ENCODE assay signal across 17 cellular contexts in genomic region chr5:134536876-134537275, GRCh38. TPM values are rescaled to one million over a fixed set of nuclear protein-coding genes. Genes with fewer than 3 reads are reported as not detected.
DNase-seq lines count a peak whose midpoint lies in the region; TF ChIP-seq lines count a peak whose summit lies in the region.
"Had no signal": no experiment of that assay in that cellular context is flagged by ENCODE, and none has a peak within 500 bp of the region (broad histone marks: within the 10 kb centered on the region; RNA-seq: fewer than 3 reads in every experiment).

No MANE protein-coding gene starts in this region.

- H3K27ac Mint-ChIP-seq in T-helper 1 cell treated with Interleukin-12 subunit alpha and Interleukin-12 subunit beta and Interleukin-4 antibody, amounts not matched to agents 30 μg/mL and 1 μg/mL, for 36 hours = no peak overlapping the region
- H3K27ac Mint-ChIP-seq in activated naive CD8-positive, alpha-beta T cell treated with anti-CD3 and anti-CD28 coated beads for 36 hours = peak overlapping the region; percentile 61

- TF ChIP-seq CTCF in tibial artery (IDR thresholded peaks at IDR 0.05) = no peak

- no peak overlapping the region for H3K18ac ChIP-seq in neuronal stem cell (ENCODE audit: low read length)

- DNase-seq in T-helper 1 cell (no peak), Karpas-422 (no peak), neuronal stem cell (ENCODE audit: low spot score) (no peak), tibial artery (no peak), RPMI8226 (no peak)
- DNase-seq in activated naive CD8-positive, alpha-beta T cell treated with anti-CD3 and anti-CD28 coated beads for 36 hours = no peak
- DNase-seq in effector CD4-positive, alpha-beta T cell = no peak
- DNase-seq: 8988T, amygdala, foreskin fibroblast, left lung, NCI-H2107, NCI-H748 treated with DMSO at 0.1 percent for 48 hours, Peyer's patch, upper lobe of left lung had no signal

- peaks cover 38% of the 10 kb centered on the region for H3K4me1 Mint-ChIP-seq in T-helper 1 cell treated with Interleukin-12 subunit alpha and Interleukin-12 subunit beta and Interleukin-4 antibody, amounts not matched to agents 30 μg/mL and 1 μg/mL, for 36 hours (ENCODE audit: low read depth)
- peaks cover 79% of the 10 kb centered on the region for H3K4me1 Mint-ChIP-seq in activated naive CD8-positive, alpha-beta T cell treated with anti-CD3 and anti-CD28 coated beads for 36 hours

- peaks cover 26% of the 10 kb centered on the region for H3K36me3 Mint-ChIP-seq in T-helper 1 cell treated with Interleukin-12 subunit alpha and Interleukin-12 subunit beta and Interleukin-4 antibody, amounts not matched to agents 30 μg/mL and 1 μg/mL, for 36 hours (ENCODE audit: low read depth)
- H3K36me3 Mint-ChIP-seq in activated naive CD8-positive, alpha-beta T cell treated with anti-CD3 and anti-CD28 coated beads for 36 hours = peaks cover 35% of the 10 kb centered on the region

- peaks cover 95% of the 10 kb centered on the region for H3K4me1 ChIP-seq in Karpas-422 (ENCODE audit: low read length)
- peaks cover 0 to 7% of the 10 kb centered on the region in 2 donors for H3K4me1 ChIP-seq in neuronal stem cell (ENCODE audit: control insufficient read depth in 2 of 2, insufficient read depth in 1 of 2, low read depth in 1 of 2, low read length in 2 of 2)
- peaks cover 0 to 41% (median 33%) of the 10 kb centered on the region in 4 donors for H3K4me1 ChIP-seq in tibial artery

- no peak overlapping the region for H2BK5ac ChIP-seq in neuronal stem cell (ENCODE audit: low read length)

- H2BK15ac ChIP-seq in neuronal stem cell (ENCODE audit: low read length) = no peak overlapping the region

- H3K4me2 ChIP-seq in Karpas-422 (ENCODE audit: low read depth, low read length, poor library complexity, severe bottlenecking) = peak overlapping the region; percentile 21
- no peak overlapping the region for H3K4me2 ChIP-seq in neuronal stem cell (ENCODE audit: insufficient read depth, low read length, poor library complexity, severe bottlenecking)

- no peak overlapping the region for H4K8ac ChIP-seq in neuronal stem cell (ENCODE audit: low read depth, low read length)

- H3K9me3 ChIP-seq in Karpas-422 (ENCODE audit: low read length) = no peaks in the 10 kb centered on the region
- no peaks in the 10 kb centered on the region for H3K9me3 ChIP-seq in neuronal stem cell (replicated peaks in 1 of 2; ENCODE audit: control insufficient read depth in 2 of 2, insufficient read depth in 1 of 2, low read depth in 1 of 2, low read length in 2 of 2)
- H3K9me3 ChIP-seq in tibial artery = no peaks in the 10 kb centered on the region
- H3K9me3 ChIP-seq: left lung, Peyer's patch, upper lobe of left lung had no signal

- H3K9ac ChIP-seq in Karpas-422 (ENCODE audit: low read length) (peak overlapping the region; percentile 14; the same call in 1 of the 2 replicates), neuronal stem cell (ENCODE audit: low read depth, low read length, poor library complexity) (no peak overlapping the region)
- H3K9ac ChIP-seq: parathyroid adenoma had no signal

- no peak overlapping the region for H3K4ac ChIP-seq in neuronal stem cell (ENCODE audit: low read length)

- no peaks in the 10 kb centered on the region for H3K9me3 Mint-ChIP-seq in T-helper 1 cell treated with Interleukin-12 subunit alpha and Interleukin-12 subunit beta and Interleukin-4 antibody, amounts not matched to agents 30 μg/mL and 1 μg/mL, for 36 hours
- no peaks in the 10 kb centered on the region for H3K9me3 Mint-ChIP-seq in activated naive CD8-positive, alpha-beta T cell treated with anti-CD3 and anti-CD28 coated beads for 36 hours

- peak overlapping the region; percentile 61 for H3K4me3 Mint-ChIP-seq in T-helper 1 cell treated with Interleukin-12 subunit alpha and Interleukin-12 subunit beta and Interleukin-4 antibody, amounts not matched to agents 30 μg/mL and 1 μg/mL, for 36 hours
- H3K4me3 Mint-ChIP-seq in activated naive CD8-positive, alpha-beta T cell treated with anti-CD3 and anti-CD28 coated beads for 36 hours = no peak overlapping the region

- H3K79me2 ChIP-seq in Karpas-422 (ENCODE audit: low read length) = peaks cover 83% of the 10 kb centered on the region

- H3K4me3 ChIP-seq in Karpas-422 (ENCODE audit: low read length) = no peak overlapping the region
- H3K4me3 ChIP-seq in neuronal stem cell (ENCODE audit: low read length in 2 of 2) = no peak overlapping the region
- H3K4me3 ChIP-seq in tibial artery = no peak overlapping the region
- H3K4me3 ChIP-seq: left lung, Peyer's patch, upper lobe of left lung had no signal

- no peaks in the 10 kb centered on the region for H3K9me2 ChIP-seq in Karpas-422 (replicated peaks; ENCODE audit: insufficient read depth, low read length)

- intact Hi-C loops in tibial artery (cut with DNase I; ENCODE audit: low total_unique reads) = no loop called here

- no peaks in the 10 kb centered on the region for H3K27me3 Mint-ChIP-seq in T-helper 1 cell treated with Interleukin-12 subunit alpha and Interleukin-12 subunit beta and Interleukin-4 antibody, amounts not matched to agents 30 μg/mL and 1 μg/mL, for 36 hours (ENCODE audit: low read depth)
- no peaks in the 10 kb centered on the region for H3K27me3 Mint-ChIP-seq in activated naive CD8-positive, alpha-beta T cell treated with anti-CD3 and anti-CD28 coated beads for 36 hours

- H3K27me3 ChIP-seq in Karpas-422 (ENCODE audit: low read length) = no peaks in the 10 kb centered on the region
- H3K27me3 ChIP-seq in neuronal stem cell (ENCODE audit: control insufficient read depth in 3 of 3, insufficient read depth in 3 of 3, low read depth in 1 of 3, low read length in 3 of 3) = peaks cover 0 to 11% (median 0%) of the 10 kb centered on the region in 3 experiments
- no peaks in the 10 kb centered on the region for H3K27me3 ChIP-seq in tibial artery
- H3K27me3 ChIP-seq: left lung, Peyer's patch, upper lobe of left lung had no signal

- H3K23ac ChIP-seq in neuronal stem cell (ENCODE audit: low read depth, low read length, poor library complexity) = peak overlapping the region; percentile 23

- peaks cover 39% of the 10 kb centered on the region for H3K36me3 ChIP-seq in Karpas-422 (ENCODE audit: insufficient read depth, low read length)
- H3K36me3 ChIP-seq in neuronal stem cell (replicated peaks in 1 of 2; ENCODE audit: control insufficient read depth in 2 of 2, insufficient read depth in 2 of 2, low read length in 2 of 2) = no peaks in the 10 kb centered on the region
- H3K36me3 ChIP-seq in tibial artery = peaks cover 53 to 73% (median 57%) of the 10 kb centered on the region in 3 donors

- H2AFZ ChIP-seq in Karpas-422 (ENCODE audit: low read length) = no peak overlapping the region
- H2AFZ ChIP-seq in neuronal stem cell (ENCODE audit: low read length) = no peak overlapping the region
- H2AFZ ChIP-seq: parathyroid adenoma had no signal

- H3K27ac ChIP-seq in Karpas-422 (ENCODE audit: low read length) = peak overlapping the region; percentile 79
- no peak overlapping the region for H3K27ac ChIP-seq in neuronal stem cell (replicated peaks; ENCODE audit: low read length)
- no peak overlapping the region for H3K27ac ChIP-seq in tibial artery
- H3K27ac ChIP-seq: left lung, parathyroid adenoma, upper lobe of left lung had no signal

- no peak overlapping the region for H2AK5ac ChIP-seq in neuronal stem cell (ENCODE audit: low read depth, low read length)

- H4K91ac ChIP-seq in neuronal stem cell (ENCODE audit: low read depth, low read length, poor library complexity) = no peak overlapping the region

- no peak overlapping the region for H2BK120ac ChIP-seq in neuronal stem cell (ENCODE audit: low read depth, low read length)

- peak overlapping the region; percentile 42 for H3K14ac ChIP-seq in neuronal stem cell (ENCODE audit: low read length)

- H2BK12ac ChIP-seq in neuronal stem cell (ENCODE audit: low read length) = no peak overlapping the region

- H3K79me1 ChIP-seq in neuronal stem cell (ENCODE audit: low read depth, low read length) = no peaks in the 10 kb centered on the region

- H4K20me1 ChIP-seq in Karpas-422 (ENCODE audit: insufficient read depth, low read depth, low read length) = peaks cover 21% of the 10 kb centered on the region

- WGBS in neuronal stem cell (ENCODE audit: extremely low coverage in 2 of 2, insufficient read length in 2 of 2, insufficient replicate concordance in 1 of 2), 2 donors = no CpG with 5 or more reads among the region's 1 CpG

RNA-seq across cellular contexts. Expression of gene JADE2, which starts 11.4 kb away (rescaled TPM):
- 82.1 and 139 TPM in 2 replicates for total RNA-seq in Karpas-422 (2014; rRNA removed; shearing (Covaris generic); ENCODE audit: low replicate concordance)
- total RNA-seq in activated naive CD8-positive, alpha-beta T cell treated with anti-CD3 and anti-CD28 coated beads for 36 hours = 10 to 100 TPM; 80.2 to 80.3 TPM
- polyA plus RNA-seq in neuronal stem cell (2013, experiment 1 of 2) = 1.5 TPM
- 1.3 TPM for polyA plus RNA-seq in neuronal stem cell (2013, experiment 2 of 2)
